Comparison of ENCODE assay signal across 9 cellular contexts in genomic region chr5:179166886-179167841, GRCh38.
A peak's percentile ranks its signal among the peaks of the same experiment; 100 is the strongest.
DNase-seq lines count a peak whose midpoint lies in the region; ATAC-seq and TF ChIP-seq lines count a peak whose summit lies in the region.
"Had no signal": no experiment of that assay in that cellular context is flagged by ENCODE, and none has a peak within 500 bp of the region (broad histone marks: within the 10 kb centered on the region; RNA-seq: fewer than 3 reads in every experiment).

No MANE protein-coding gene starts in this region.

- H3K36me3 ChIP-seq in RWPE2 (ENCODE audit: low read depth) (no peaks in the 10 kb centered on the region), right atrium auricular region (no peaks in the 10 kb centered on the region), aorta (ENCODE audit: control insufficient read depth in 1 of 2, insufficient read depth in 2 of 2, low read length in 1 of 2) (no peaks in the 10 kb centered on the region)
- H3K36me3 ChIP-seq: SJCRH30 had no signal

- peaks cover 8% of the 10 kb centered on the region for H3K9me3 ChIP-seq in RWPE2 (ENCODE audit: severe bottlenecking)
- no peaks in the 10 kb centered on the region for H3K9me3 ChIP-seq in right atrium auricular region
- no peaks in the 10 kb centered on the region for H3K9me3 ChIP-seq in aorta (ENCODE audit: control insufficient read depth, low read length)
- H3K9me3 ChIP-seq: SJCRH30 had no signal

- peak; percentile 44; the same call in 1 of the 3 replicates for ATAC-seq in RWPE2 (ENCODE audit: low read depth)
- peak; percentile 74 for ATAC-seq in aorta (ENCODE audit: low FRiP score)
- no peak for ATAC-seq in HG03108 (IDR thresholded peaks at IDR 0.05; ENCODE audit: unreplicated experiment)

- H3K36me3 Mint-ChIP-seq in Calu3 (ENCODE audit: insufficient read depth, unreplicated experiment) = no peaks in the 10 kb centered on the region

- H3K4me3 ChIP-seq in HFF-Myc (replicated peaks; ENCODE audit: low read depth, low read length) (no peak overlapping the region), RWPE2 (ENCODE audit: severe bottlenecking) (no peak overlapping the region), right atrium auricular region (peak overlapping the region in 1 of 2 donors; percentile 30), aorta (ENCODE audit: low read length in 2 of 2) (no peak overlapping the region)
- H3K4me3 ChIP-seq: SJCRH30 had no signal

- BruUV-seq in Calu3 (replicated peaks; lab: Mats Ljungman, UMichigan) = no TSS peak

- no peak overlapping the region for H3K4me3 Mint-ChIP-seq in Calu3 (ENCODE audit: low read depth, unreplicated experiment)

- TF ChIP-seq CTCF in Calu3 (IDR thresholded peaks at IDR 0.05; ENCODE audit: unreplicated experiment) = peak; percentile 40
- TF ChIP-seq CTCF in HFF-Myc (IDR thresholded peaks at IDR 0.05; ENCODE audit: low read depth, low read length, missing control alignments) = peak; percentile 58
- peak; percentile 80 for TF ChIP-seq CTCF in RWPE2 (IDR thresholded peaks at IDR 0.05; ENCODE audit: poor library complexity, severe bottlenecking)
- peak; percentile 97 for TF ChIP-seq CTCF in right atrium auricular region (IDR thresholded peaks at IDR 0.05)

- peak; percentile 16 for DNase-seq in Calu3
- no peak for DNase-seq in HFF-Myc (ENCODE audit: extremely low read depth, low read depth)
- DNase-seq in RWPE2 (ENCODE audit: low spot score) = peak; percentile 65
- DNase-seq in activated naive CD8-positive, alpha-beta T cell treated with anti-CD3 and anti-CD28 coated beads, Interleukin-2, amount 50 U/mL, for 16 hours (ENCODE audit: low read depth, low spot score) = peak; percentile 42
- DNase-seq in right atrium auricular region (ENCODE audit: low spot score) = no peak
- DNase-seq in renal cortical epithelial cell (ENCODE audit: low read depth) = peak; percentile 5
- peak in 1 of 2 donors; percentile 87 for DNase-seq in aorta

- no peak overlapping the region for H3K27ac ChIP-seq in RWPE2 (ENCODE audit: poor library complexity, severe bottlenecking)
- no peak overlapping the region for H3K27ac ChIP-seq in right atrium auricular region
- H3K27ac ChIP-seq in aorta (ENCODE audit: low read depth in 1 of 2, low read length in 2 of 2) = no peak overlapping the region
- H3K27ac ChIP-seq: SJCRH30 had no signal

- H3K27me3 ChIP-seq in RWPE2 (ENCODE audit: insufficient read depth, poor library complexity, severe bottlenecking) (no peaks in the 10 kb centered on the region), right atrium auricular region (no peaks in the 10 kb centered on the region), aorta (ENCODE audit: control insufficient read depth in 1 of 2, insufficient read depth in 2 of 2, low read length in 1 of 2) (no peaks in the 10 kb centered on the region)
- H3K27me3 ChIP-seq: SJCRH30 had no signal

- CTCF ChIA-PET in Calu3 (lab: Charles Lee) = no interaction called here

- H3K27ac Mint-ChIP-seq in Calu3 (ENCODE audit: unreplicated experiment) = no peak overlapping the region

- intact Hi-C loops in Calu3 (cut with micrococcal nuclease; ENCODE audit: unreplicated experiment) (no loop called here), aorta (cut with DNase I) (loop anchor here (1.0 to 10.0 kb wide), 5 partner anchors 180 to 327 kb away; partner anchors contain the start of gene ADAMTS2 (in 2 of the 2))

- H3K27me3 Mint-ChIP-seq in Calu3 (ENCODE audit: unreplicated experiment) = no peaks in the 10 kb centered on the region

- WGBS in aorta, 2 donors = 22 to 29% methylated on average over 64 to 67 of the region's 67 CpGs

- peaks cover 11% of the 10 kb centered on the region for H3K9me3 Mint-ChIP-seq in Calu3 (ENCODE audit: low read depth, unreplicated experiment)

- H3K4me1 ChIP-seq in RWPE2 (ENCODE audit: insufficient read depth, poor library complexity, severe bottlenecking) (no peaks in the 10 kb centered on the region), right atrium auricular region (peaks cover 0 to 15% of the 10 kb centered on the region in 2 donors), aorta (ENCODE audit: control insufficient read depth in 1 of 2, insufficient read depth in 2 of 2, low read length in 2 of 2) (no peaks in the 10 kb centered on the region)
- H3K4me1 ChIP-seq: SJCRH30 had no signal

- H3K4me1 Mint-ChIP-seq in Calu3 (ENCODE audit: low read depth, unreplicated experiment) = no peaks in the 10 kb centered on the region

Comparison
In these comparisons a context has a peak if more than half of its experiments do, and no peak if none do; other contexts are left out.
1. DNase-seq: peak in Calu3 (single experiment), RWPE2 (single experiment), activated naive CD8-positive, alpha-beta T cell treated with anti-CD3 and anti-CD28 coated beads, Interleukin-2, amount 50 U/mL, for 16 hours (single experiment) and renal cortical epithelial cell (single experiment); none in HFF-Myc (single experiment) and right atrium auricular region (single experiment).
2. CTCF ChIP-seq: peak in every context shown above with its lines; median percentile 97 in right atrium auricular region; 80 in RWPE2; 58 in HFF-Myc; 40 in Calu3.